Comparison of ENCODE assay signal across 1 cellular context in the genomic region with DNA sequence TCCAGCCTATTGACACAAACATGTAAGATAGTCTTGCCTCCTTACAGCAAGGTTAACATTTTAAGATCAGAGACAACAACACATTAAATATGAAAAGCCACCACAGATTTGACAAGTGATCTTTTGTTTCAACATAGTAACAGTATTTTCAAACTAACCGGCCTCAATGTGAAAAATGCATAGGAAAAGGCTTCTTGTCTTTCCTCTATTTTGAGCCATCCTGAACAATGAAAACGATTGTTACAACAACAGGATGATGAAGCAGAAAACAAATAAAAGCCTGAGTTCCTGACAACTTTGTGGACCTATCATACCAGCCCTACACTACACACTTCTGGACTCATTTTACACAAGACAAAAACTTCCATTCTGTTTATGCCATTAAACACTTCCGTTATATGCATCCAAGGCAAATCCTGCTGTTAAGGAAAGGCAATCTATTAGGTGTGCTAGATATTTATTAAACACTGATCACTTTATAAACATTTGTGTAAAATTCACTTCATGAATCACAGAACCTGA.
TF ChIP-seq lines count a peak whose summit lies in the region.

No MANE protein-coding gene starts in this region.

TF ChIP-seq in HepG2, 621 proteins besides CTCF, POLR2A, EP300 and RAD21 (continued from another document and continues in another):
- TF ChIP-seq, protein P1, sequence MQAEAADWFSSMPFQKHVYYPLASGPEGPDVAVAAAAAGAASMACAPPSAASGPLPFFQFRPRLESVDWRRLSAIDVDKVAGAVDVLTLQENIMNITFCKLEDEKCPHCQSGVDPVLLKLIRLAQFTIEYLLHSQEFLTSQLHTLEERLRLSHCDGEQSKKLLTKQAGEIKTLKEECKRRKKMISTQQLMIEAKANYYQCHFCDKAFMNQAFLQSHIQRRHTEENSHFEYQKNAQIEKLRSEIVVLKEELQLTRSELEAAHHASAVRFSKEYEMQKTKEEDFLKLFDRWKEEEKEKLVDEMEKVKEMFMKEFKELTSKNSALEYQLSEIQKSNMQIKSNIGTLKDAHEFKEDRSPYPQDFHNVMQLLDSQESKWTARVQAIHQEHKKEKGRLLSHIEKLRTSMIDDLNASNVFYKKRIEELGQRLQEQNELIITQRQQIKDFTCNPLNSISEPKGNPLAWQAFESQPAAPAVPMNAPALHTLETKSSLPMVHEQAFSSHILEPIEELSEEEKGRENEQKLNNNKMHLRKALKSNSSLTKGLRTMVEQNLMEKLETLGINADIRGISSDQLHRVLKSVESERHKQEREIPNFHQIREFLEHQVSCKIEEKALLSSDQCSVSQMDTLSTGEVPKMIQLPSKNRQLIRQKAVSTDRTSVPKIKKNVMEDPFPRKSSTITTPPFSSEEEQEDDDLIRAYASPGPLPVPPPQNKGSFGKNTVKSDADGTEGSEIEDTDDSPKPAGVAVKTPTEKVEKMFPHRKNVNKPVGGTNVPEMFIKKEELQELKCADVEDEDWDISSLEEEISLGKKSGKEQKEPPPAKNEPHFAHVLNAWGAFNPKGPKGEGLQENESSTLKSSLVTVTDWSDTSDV (CRISPR knock-in tag; IDR thresholded peaks at IDR 0.05), result no peak
- TF ChIP-seq, protein P2, sequence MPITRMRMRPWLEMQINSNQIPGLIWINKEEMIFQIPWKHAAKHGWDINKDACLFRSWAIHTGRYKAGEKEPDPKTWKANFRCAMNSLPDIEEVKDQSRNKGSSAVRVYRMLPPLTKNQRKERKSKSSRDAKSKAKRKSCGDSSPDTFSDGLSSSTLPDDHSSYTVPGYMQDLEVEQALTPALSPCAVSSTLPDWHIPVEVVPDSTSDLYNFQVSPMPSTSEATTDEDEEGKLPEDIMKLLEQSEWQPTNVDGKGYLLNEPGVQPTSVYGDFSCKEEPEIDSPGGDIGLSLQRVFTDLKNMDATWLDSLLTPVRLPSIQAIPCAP (CRISPR knock-in tag; IDR thresholded peaks at IDR 0.05; ENCODE audit: low read depth), result no peak
- TF ChIP-seq NR2F2 (IDR thresholded peaks at IDR 0.05; ENCODE audit: borderline replicate concordance, low read depth), result no peak
- TF ChIP-seq PCBP2 (optimal IDR thresholded peaks at IDR 0.05; ENCODE audit: low read depth, low read length, poor library complexity, severe bottlenecking), result no peak
- peak; percentile 51; the same call in 1 of the 2 replicates for TF ChIP-seq FOXO1 (CRISPR knock-in tag; IDR thresholded peaks at IDR 0.05)
- peak; percentile 24; the same call in 1 of the 2 replicates for TF ChIP-seq ZNF510 (CRISPR knock-in tag; IDR thresholded peaks at IDR 0.05; ENCODE audit: low read depth)
- no peak for TF ChIP-seq MLLT10 (CRISPR knock-in tag; IDR thresholded peaks at IDR 0.05)
- no peak for TF ChIP-seq ZFP62 (CRISPR knock-in tag; IDR thresholded peaks at IDR 0.05)
- no peak; the same call in 1 of the 2 replicates for TF ChIP-seq CEBPB (IDR thresholded peaks at IDR 0.05; ENCODE audit: borderline replicate concordance, low read depth, low read length)
- TF ChIP-seq RFXANK (CRISPR knock-in tag; IDR thresholded peaks at IDR 0.05), result 0 out of 2 replicates have a peak, but pooled peaks have one; percentile 54
- TF ChIP-seq SALL1 (CRISPR knock-in tag; IDR thresholded peaks at IDR 0.05), result no peak; the same call in 1 of the 2 replicates
- no peak for TF ChIP-seq ZNF841 (CRISPR knock-in tag; IDR thresholded peaks at IDR 0.05; ENCODE audit: borderline replicate concordance)
- TF ChIP-seq MED1 (CRISPR knock-in tag; IDR thresholded peaks at IDR 0.05), result no peak
- no peak for TF ChIP-seq KDM1A (CRISPR knock-in tag; IDR thresholded peaks at IDR 0.05)
- no peak for TF ChIP-seq RXRA (CRISPR knock-in tag; IDR thresholded peaks at IDR 0.05)
- TF ChIP-seq CAMTA2 (CRISPR knock-in tag; IDR thresholded peaks at IDR 0.05; ENCODE audit: borderline replicate concordance), result no peak
- TF ChIP-seq JUNB (CRISPR knock-in tag; IDR thresholded peaks at IDR 0.05; ENCODE audit: borderline replicate concordance), result no peak
- TF ChIP-seq NFIC (IDR thresholded peaks at IDR 0.05; ENCODE audit: low read length), result no peak
- TF ChIP-seq, protein P3, sequence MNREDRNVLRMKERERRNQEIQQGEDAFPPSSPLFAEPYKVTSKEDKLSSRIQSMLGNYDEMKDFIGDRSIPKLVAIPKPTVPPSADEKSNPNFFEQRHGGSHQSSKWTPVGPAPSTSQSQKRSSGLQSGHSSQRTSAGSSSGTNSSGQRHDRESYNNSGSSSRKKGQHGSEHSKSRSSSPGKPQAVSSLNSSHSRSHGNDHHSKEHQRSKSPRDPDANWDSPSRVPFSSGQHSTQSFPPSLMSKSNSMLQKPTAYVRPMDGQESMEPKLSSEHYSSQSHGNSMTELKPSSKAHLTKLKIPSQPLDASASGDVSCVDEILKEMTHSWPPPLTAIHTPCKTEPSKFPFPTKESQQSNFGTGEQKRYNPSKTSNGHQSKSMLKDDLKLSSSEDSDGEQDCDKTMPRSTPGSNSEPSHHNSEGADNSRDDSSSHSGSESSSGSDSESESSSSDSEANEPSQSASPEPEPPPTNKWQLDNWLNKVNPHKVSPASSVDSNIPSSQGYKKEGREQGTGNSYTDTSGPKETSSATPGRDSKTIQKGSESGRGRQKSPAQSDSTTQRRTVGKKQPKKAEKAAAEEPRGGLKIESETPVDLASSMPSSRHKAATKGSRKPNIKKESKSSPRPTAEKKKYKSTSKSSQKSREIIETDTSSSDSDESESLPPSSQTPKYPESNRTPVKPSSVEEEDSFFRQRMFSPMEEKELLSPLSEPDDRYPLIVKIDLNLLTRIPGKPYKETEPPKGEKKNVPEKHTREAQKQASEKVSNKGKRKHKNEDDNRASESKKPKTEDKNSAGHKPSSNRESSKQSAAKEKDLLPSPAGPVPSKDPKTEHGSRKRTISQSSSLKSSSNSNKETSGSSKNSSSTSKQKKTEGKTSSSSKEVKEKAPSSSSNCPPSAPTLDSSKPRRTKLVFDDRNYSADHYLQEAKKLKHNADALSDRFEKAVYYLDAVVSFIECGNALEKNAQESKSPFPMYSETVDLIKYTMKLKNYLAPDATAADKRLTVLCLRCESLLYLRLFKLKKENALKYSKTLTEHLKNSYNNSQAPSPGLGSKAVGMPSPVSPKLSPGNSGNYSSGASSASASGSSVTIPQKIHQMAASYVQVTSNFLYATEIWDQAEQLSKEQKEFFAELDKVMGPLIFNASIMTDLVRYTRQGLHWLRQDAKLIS (CRISPR knock-in tag; IDR thresholded peaks at IDR 0.05), result no peak
- TF ChIP-seq, protein P4, sequence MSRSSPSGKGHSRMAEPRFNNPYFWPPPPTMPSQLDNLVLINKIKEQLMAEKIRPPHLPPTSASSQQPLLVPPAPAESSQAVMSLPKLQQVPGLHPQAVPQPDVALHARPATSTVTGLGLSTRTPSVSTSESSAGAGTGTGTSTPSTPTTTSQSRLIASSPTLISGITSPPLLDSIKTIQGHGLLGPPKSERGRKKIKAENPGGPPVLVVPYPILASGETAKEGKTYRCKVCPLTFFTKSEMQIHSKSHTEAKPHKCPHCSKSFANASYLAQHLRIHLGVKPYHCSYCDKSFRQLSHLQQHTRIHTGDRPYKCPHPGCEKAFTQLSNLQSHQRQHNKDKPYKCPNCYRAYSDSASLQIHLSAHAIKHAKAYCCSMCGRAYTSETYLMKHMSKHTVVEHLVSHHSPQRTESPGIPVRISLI (CRISPR knock-in tag; IDR thresholded peaks at IDR 0.05; ENCODE audit: borderline replicate concordance), result no peak
- TF ChIP-seq CHD4 (IDR thresholded peaks at IDR 0.05; ENCODE audit: borderline replicate concordance, low read length), result peak; percentile 80; the same call in 1 of the 2 replicates
- no peak for TF ChIP-seq TRIM24 (CRISPR knock-in tag; IDR thresholded peaks at IDR 0.05)
- no peak for TF ChIP-seq ZEB1 (IDR thresholded peaks at IDR 0.05; ENCODE audit: insufficient replicate concordance, low read depth)
- no peak for TF ChIP-seq ZNF549 (CRISPR knock-in tag; IDR thresholded peaks at IDR 0.05)
- TF ChIP-seq ZSCAN30 (CRISPR knock-in tag; IDR thresholded peaks at IDR 0.05), result no peak
- TF ChIP-seq ZNF274 (CRISPR knock-in tag; IDR thresholded peaks at IDR 0.05), result no peak
- no peak for TF ChIP-seq TEAD2 (CRISPR knock-in tag; IDR thresholded peaks at IDR 0.05)
- TF ChIP-seq ZNF138 (CRISPR knock-in tag; IDR thresholded peaks at IDR 0.05; ENCODE audit: low read depth), result no peak
- no peak for TF ChIP-seq LCORL (IDR thresholded peaks at IDR 0.05)
- peak; percentile 28; the same call in 1 of the 2 replicates for TF ChIP-seq LCORL (CRISPR knock-in tag; IDR thresholded peaks at IDR 0.05)
- TF ChIP-seq, protein P5, sequence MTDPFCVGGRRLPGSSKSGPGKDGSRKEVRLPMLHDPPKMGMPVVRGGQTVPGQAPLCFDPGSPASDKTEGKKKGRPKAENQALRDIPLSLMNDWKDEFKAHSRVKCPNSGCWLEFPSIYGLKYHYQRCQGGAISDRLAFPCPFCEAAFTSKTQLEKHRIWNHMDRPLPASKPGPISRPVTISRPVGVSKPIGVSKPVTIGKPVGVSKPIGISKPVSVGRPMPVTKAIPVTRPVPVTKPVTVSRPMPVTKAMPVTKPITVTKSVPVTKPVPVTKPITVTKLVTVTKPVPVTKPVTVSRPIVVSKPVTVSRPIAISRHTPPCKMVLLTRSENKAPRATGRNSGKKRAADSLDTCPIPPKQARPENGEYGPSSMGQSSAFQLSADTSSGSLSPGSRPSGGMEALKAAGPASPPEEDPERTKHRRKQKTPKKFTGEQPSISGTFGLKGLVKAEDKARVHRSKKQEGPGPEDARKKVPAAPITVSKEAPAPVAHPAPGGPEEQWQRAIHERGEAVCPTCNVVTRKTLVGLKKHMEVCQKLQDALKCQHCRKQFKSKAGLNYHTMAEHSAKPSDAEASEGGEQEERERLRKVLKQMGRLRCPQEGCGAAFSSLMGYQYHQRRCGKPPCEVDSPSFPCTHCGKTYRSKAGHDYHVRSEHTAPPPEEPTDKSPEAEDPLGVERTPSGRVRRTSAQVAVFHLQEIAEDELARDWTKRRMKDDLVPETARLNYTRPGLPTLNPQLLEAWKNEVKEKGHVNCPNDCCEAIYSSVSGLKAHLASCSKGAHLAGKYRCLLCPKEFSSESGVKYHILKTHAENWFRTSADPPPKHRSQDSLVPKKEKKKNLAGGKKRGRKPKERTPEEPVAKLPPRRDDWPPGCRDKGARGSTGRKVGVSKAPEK (CRISPR knock-in tag; IDR thresholded peaks at IDR 0.05; ENCODE audit: borderline replicate concordance), result no peak
- TF ChIP-seq, protein P6, sequence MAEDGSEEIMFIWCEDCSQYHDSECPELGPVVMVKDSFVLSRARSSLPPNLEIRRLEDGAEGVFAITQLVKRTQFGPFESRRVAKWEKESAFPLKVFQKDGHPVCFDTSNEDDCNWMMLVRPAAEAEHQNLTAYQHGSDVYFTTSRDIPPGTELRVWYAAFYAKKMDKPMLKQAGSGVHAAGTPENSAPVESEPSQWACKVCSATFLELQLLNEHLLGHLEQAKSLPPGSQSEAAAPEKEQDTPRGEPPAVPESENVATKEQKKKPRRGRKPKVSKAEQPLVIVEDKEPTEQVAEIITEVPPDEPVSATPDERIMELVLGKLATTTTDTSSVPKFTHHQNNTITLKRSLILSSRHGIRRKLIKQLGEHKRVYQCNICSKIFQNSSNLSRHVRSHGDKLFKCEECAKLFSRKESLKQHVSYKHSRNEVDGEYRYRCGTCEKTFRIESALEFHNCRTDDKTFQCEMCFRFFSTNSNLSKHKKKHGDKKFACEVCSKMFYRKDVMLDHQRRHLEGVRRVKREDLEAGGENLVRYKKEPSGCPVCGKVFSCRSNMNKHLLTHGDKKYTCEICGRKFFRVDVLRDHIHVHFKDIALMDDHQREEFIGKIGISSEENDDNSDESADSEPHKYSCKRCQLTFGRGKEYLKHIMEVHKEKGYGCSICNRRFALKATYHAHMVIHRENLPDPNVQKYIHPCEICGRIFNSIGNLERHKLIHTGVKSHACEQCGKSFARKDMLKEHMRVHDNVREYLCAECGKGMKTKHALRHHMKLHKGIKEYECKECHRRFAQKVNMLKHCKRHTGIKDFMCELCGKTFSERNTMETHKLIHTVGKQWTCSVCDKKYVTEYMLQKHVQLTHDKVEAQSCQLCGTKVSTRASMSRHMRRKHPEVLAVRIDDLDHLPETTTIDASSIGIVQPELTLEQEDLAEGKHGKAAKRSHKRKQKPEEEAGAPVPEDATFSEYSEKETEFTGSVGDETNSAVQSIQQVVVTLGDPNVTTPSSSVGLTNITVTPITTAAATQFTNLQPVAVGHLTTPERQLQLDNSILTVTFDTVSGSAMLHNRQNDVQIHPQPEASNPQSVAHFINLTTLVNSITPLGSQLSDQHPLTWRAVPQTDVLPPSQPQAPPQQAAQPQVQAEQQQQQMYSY (CRISPR knock-in tag; IDR thresholded peaks at IDR 0.05), result no peak
- TF ChIP-seq, protein P7, sequence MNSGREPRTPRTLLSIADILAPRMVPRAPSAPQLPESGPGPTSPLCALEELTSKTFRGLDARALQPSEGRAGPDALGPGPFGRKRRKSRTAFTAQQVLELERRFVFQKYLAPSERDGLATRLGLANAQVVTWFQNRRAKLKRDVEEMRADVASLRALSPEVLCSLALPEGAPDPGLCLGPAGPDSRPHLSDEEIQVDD (CRISPR knock-in tag; IDR thresholded peaks at IDR 0.05; ENCODE audit: borderline replicate concordance), result no peak
- TF ChIP-seq KLF12 (CRISPR knock-in tag; IDR thresholded peaks at IDR 0.05; ENCODE audit: borderline replicate concordance), result no peak
- 0 out of 2 replicates have a peak, but pooled peaks have one; percentile 52 for TF ChIP-seq IRF2 (CRISPR knock-in tag; IDR thresholded peaks at IDR 0.05)
- TF ChIP-seq MBD4 (IDR thresholded peaks at IDR 0.05; ENCODE audit: borderline replicate concordance, low read length), result no peak
- TF ChIP-seq, protein P8, sequence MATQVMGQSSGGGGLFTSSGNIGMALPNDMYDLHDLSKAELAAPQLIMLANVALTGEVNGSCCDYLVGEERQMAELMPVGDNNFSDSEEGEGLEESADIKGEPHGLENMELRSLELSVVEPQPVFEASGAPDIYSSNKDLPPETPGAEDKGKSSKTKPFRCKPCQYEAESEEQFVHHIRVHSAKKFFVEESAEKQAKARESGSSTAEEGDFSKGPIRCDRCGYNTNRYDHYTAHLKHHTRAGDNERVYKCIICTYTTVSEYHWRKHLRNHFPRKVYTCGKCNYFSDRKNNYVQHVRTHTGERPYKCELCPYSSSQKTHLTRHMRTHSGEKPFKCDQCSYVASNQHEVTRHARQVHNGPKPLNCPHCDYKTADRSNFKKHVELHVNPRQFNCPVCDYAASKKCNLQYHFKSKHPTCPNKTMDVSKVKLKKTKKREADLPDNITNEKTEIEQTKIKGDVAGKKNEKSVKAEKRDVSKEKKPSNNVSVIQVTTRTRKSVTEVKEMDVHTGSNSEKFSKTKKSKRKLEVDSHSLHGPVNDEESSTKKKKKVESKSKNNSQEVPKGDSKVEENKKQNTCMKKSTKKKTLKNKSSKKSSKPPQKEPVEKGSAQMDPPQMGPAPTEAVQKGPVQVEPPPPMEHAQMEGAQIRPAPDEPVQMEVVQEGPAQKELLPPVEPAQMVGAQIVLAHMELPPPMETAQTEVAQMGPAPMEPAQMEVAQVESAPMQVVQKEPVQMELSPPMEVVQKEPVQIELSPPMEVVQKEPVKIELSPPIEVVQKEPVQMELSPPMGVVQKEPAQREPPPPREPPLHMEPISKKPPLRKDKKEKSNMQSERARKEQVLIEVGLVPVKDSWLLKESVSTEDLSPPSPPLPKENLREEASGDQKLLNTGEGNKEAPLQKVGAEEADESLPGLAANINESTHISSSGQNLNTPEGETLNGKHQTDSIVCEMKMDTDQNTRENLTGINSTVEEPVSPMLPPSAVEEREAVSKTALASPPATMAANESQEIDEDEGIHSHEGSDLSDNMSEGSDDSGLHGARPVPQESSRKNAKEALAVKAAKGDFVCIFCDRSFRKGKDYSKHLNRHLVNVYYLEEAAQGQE (IDR thresholded peaks at IDR 0.05; ENCODE audit: borderline replicate concordance in 1 of 2, low read depth in 1 of 2, low read length in 2 of 2), result no peak
- no peak for TF ChIP-seq CBX5 (CRISPR knock-in tag; IDR thresholded peaks at IDR 0.05; ENCODE audit: borderline replicate concordance)
- no peak for TF ChIP-seq RAD51 (IDR thresholded peaks at IDR 0.05; ENCODE audit: borderline replicate concordance)
- no peak for TF ChIP-seq ZNF737 (CRISPR knock-in tag; IDR thresholded peaks at IDR 0.05; ENCODE audit: borderline replicate concordance)
- TF ChIP-seq NFRKB (IDR thresholded peaks at IDR 0.05), result no peak
- no peak for TF ChIP-seq ZNF501 (CRISPR knock-in tag; IDR thresholded peaks at IDR 0.05)
- TF ChIP-seq ZNF264 (CRISPR knock-in tag; IDR thresholded peaks at IDR 0.05), result peak; percentile 51; the same call in 1 of the 2 replicates
- TF ChIP-seq SUZ12 (IDR thresholded peaks at IDR 0.05; ENCODE audit: low read depth, low read length), result no peak
